ENCODE assay signal across 22 cellular contexts in genomic region chr12:96462571-96463280, GRCh38.
"Had no signal": no experiment of that assay in that cellular context is flagged by ENCODE, and none has a peak within 500 bp of the region (broad histone marks: within the 10 kb centered on the region; RNA-seq: fewer than 3 reads in every experiment).

No MANE protein-coding gene starts in this region.

- H3K27ac ChIP-seq: brain microvascular endothelial cell, PC-9, VCaP had no signal

- H3K27me3 ChIP-seq: brain microvascular endothelial cell had no signal

- H3K4me2 ChIP-seq: PC-9 had no signal

- H3K36me3 ChIP-seq: brain microvascular endothelial cell had no signal

- H2AFZ ChIP-seq: PC-9 had no signal

- DNase-seq: activated CD4-positive, alpha-beta memory T cell treated with anti-CD3 and anti-CD28 coated beads for 36 hours; activated CD4-positive, alpha-beta T cell treated with anti-CD3 and anti-CD28 coated beads, Interleukin-2, amount 10 ng/mL, durations not matched to agents 7 days and 5 days; activated CD4-positive, CD25-positive, alpha-beta regulatory T cell; activated gamma-delta T cell treated with Interleukin-2 at 50 U/mL for 16 hours; activated naive CD4-positive, alpha-beta T cell treated with anti-CD3 and anti-CD28 coated beads, Interleukin-2, amount 10 ng/mL, durations not matched to agents 7 days and 5 days; activated naive CD8-positive, alpha-beta T cell treated with anti-CD3 and anti-CD28 coated beads for 36 hours; activated T-cell treated with anti-CD3 and anti-CD28 coated beads for 4 hours; activated T-cell treated with anti-CD3 and anti-CD28 coated beads, Interleukin-2, amount 50 U/mL, for 48 hours; brain microvascular endothelial cell; cortex of kidney; Karpas-422; MM.1S; NCI-H146; NCI-H187 treated with DMSO at 0.1 percent for 48 hours; NCI-H2081 treated with DMSO at 0.1 percent for 48 hours; NCI-H446; NCI-H524 treated with DMSO at 0.1 percent for 48 hours; NCI-H774; PC-9; SIG-M5; T-helper 1 cell had no signal

- H3K4me3 ChIP-seq: PC-9 had no signal
